ENCODE assay signal across 31 cellular contexts in the genomic region with DNA sequence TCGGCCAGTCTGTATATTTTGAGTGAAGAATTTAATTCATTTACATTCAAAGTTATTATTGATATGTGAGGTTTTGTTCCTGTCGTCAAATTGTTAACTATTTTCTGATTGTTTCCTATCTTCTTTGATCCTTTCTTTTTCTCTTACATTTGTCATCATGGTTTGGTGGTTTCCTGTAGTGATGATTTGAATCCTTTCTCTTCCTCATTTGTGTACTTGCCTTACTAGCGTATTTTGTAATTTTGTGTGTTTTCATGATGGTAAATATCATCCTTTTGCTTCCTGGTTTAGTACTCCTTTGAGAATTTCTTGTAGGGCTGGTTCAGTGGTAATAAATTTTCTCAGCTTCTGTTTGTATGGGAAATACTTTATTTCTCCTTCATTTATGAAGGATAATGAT.
"Had no signal": no experiment of that assay in that cellular context is flagged by ENCODE, and none has a peak within 500 bp of the region (broad histone marks: within the 10 kb centered on the region; RNA-seq: fewer than 3 reads in every experiment).

No MANE protein-coding gene starts in this region.

- H3K4me3 Mint-ChIP-seq: activated CD4-positive, alpha-beta memory T cell treated with anti-CD3 and anti-CD28 coated beads for 36 hours; activated CD4-positive, alpha-beta T cell treated with anti-CD3 and anti-CD28 coated beads for 36 hours; activated CD4-positive, alpha-beta T cell treated with anti-CD3 and anti-CD28 coated beads, Interleukin-2, amount 10 ng/mL, durations not matched to agents 24 days and 14 days; activated CD8-positive, alpha-beta T cell treated with anti-CD3 and anti-CD28 coated beads, Interleukin-2, amount 10 ng/mL, durations not matched to agents 7 days and 5 days; activated naive CD8-positive, alpha-beta T cell; activated T-cell treated with anti-CD3 and anti-CD28 coated beads, Interleukin-2, amount 50 U/mL, for 4 hours; activated T-helper 17 cell treated with anti-CD3 and anti-CD28 coated beads, Interleukin-2, amount 50 U/mL, for 72 hours; central memory CD8-positive, alpha-beta T cell; dendritic cell treated with granulocyte-macrophage colony-stimulating factor and Interleukin-4, amounts not matched to agents 40 ng/mL and 50 ng/mL, for 4 days; endodermal cell; T-helper 2 cell treated with Interferon-gamma antibody and Interleukin-4, amounts not matched to agents 5 μg/mL and 100 μg/mL, for 36 hours had no signal

- DNase-seq: activated CD4-positive, alpha-beta memory T cell treated with anti-CD3 and anti-CD28 coated beads for 36 hours; activated CD4-positive, alpha-beta T cell treated with anti-CD3 and anti-CD28 coated beads for 36 hours; activated CD4-positive, alpha-beta T cell treated with anti-CD3 and anti-CD28 coated beads, Interleukin-2, amount 10 ng/mL, durations not matched to agents 24 days and 14 days; activated CD4-positive, CD25-positive, alpha-beta regulatory T cell; activated CD4-positive, CD25-positive, alpha-beta regulatory T cell treated with anti-CD3 and anti-CD28 coated beads, Interleukin-2, amount 50 U/mL, for 72 hours; activated CD8-positive, alpha-beta T cell treated with anti-CD3 and anti-CD28 coated beads, Interleukin-2, amount 10 ng/mL, durations not matched to agents 7 days and 5 days; activated effector memory CD4-positive, alpha-beta T cell treated with Interleukin-2 at 50 U/mL for 16 hours; activated gamma-delta T cell treated with Interleukin-2 at 50 U/mL for 16 hours; activated naive CD4-positive, alpha-beta T cell treated with anti-CD3 and anti-CD28 coated beads, Interleukin-2, amount 50 U/mL, for 16 hours; activated naive CD4-positive, alpha-beta T cell treated with Interleukin-2 at 50 U/mL for 16 hours; activated T-cell treated with anti-CD3 and anti-CD28 coated beads, Interleukin-2, amount 50 U/mL, for 4 hours; amniotic stem cell; anterior cingulate cortex; brain microvascular endothelial cell; dorsolateral prefrontal cortex; effector memory CD4-positive, alpha-beta T cell; endodermal cell; foreskin fibroblast; head of caudate nucleus; hippocampal formation; T1000 had no signal

- FAIRE-seq: astrocyte, bronchial epithelial cell, frontal cortex had no signal

- H3K4me1 Mint-ChIP-seq: activated CD4-positive, alpha-beta T cell treated with anti-CD3 and anti-CD28 coated beads for 36 hours; activated CD4-positive, alpha-beta T cell treated with anti-CD3 and anti-CD28 coated beads, Interleukin-2, amount 10 ng/mL, durations not matched to agents 24 days and 14 days; activated T-helper 17 cell treated with anti-CD3 and anti-CD28 coated beads, Interleukin-2, amount 50 U/mL, for 72 hours; central memory CD8-positive, alpha-beta T cell had no signal

- H3K27ac Mint-ChIP-seq: activated CD4-positive, alpha-beta memory T cell treated with anti-CD3 and anti-CD28 coated beads for 36 hours; activated CD4-positive, alpha-beta T cell treated with anti-CD3 and anti-CD28 coated beads for 36 hours; activated CD4-positive, alpha-beta T cell treated with anti-CD3 and anti-CD28 coated beads, Interleukin-2, amount 10 ng/mL, durations not matched to agents 24 days and 14 days; activated CD8-positive, alpha-beta T cell treated with anti-CD3 and anti-CD28 coated beads, Interleukin-2, amount 10 ng/mL, durations not matched to agents 7 days and 5 days; activated naive CD8-positive, alpha-beta T cell; activated T-helper 17 cell treated with anti-CD3 and anti-CD28 coated beads, Interleukin-2, amount 50 U/mL, for 72 hours; dendritic cell treated with granulocyte-macrophage colony-stimulating factor and Interleukin-4, amounts not matched to agents 40 ng/mL and 50 ng/mL, for 4 days; endodermal cell; T-helper 2 cell treated with Interferon-gamma antibody and Interleukin-4, amounts not matched to agents 5 μg/mL and 100 μg/mL, for 36 hours had no signal

- H3K36me3 ChIP-seq: brain microvascular endothelial cell had no signal

- H3K27me3 ChIP-seq: brain microvascular endothelial cell, dorsolateral prefrontal cortex had no signal

- H3K27me3 Mint-ChIP-seq: activated CD4-positive, alpha-beta memory T cell treated with anti-CD3 and anti-CD28 coated beads for 36 hours; activated CD4-positive, alpha-beta T cell treated with anti-CD3 and anti-CD28 coated beads for 36 hours; activated CD4-positive, alpha-beta T cell treated with anti-CD3 and anti-CD28 coated beads, Interleukin-2, amount 10 ng/mL, durations not matched to agents 24 days and 14 days; activated naive CD8-positive, alpha-beta T cell; activated T-helper 17 cell treated with anti-CD3 and anti-CD28 coated beads, Interleukin-2, amount 50 U/mL, for 72 hours; central memory CD8-positive, alpha-beta T cell; dendritic cell treated with granulocyte-macrophage colony-stimulating factor and Interleukin-4, amounts not matched to agents 40 ng/mL and 50 ng/mL, for 4 days had no signal

- H3K27ac ChIP-seq: brain microvascular endothelial cell, coronary artery, dorsolateral prefrontal cortex had no signal

- H3K9me3 Mint-ChIP-seq: activated T-cell treated with anti-CD3 and anti-CD28 coated beads, Interleukin-2, amount 50 U/mL, for 4 hours; central memory CD8-positive, alpha-beta T cell; dendritic cell treated with granulocyte-macrophage colony-stimulating factor and Interleukin-4, amounts not matched to agents 40 ng/mL and 50 ng/mL, for 4 days had no signal

- H3K4me3 ChIP-seq: coronary artery, dorsolateral prefrontal cortex had no signal

- ATAC-seq: activated CD4-positive, alpha-beta T cell treated with anti-CD3 and anti-CD28 coated beads for 36 hours; activated CD8-positive, alpha-beta T cell treated with anti-CD3 and anti-CD28 coated beads, Interleukin-2, amount 10 ng/mL, durations not matched to agents 7 days and 5 days; activated T-cell treated with anti-CD3 and anti-CD28 coated beads, Interleukin-2, amount 50 U/mL, for 4 hours; activated T-helper 17 cell treated with anti-CD3 and anti-CD28 coated beads, Interleukin-2, amount 50 U/mL, for 72 hours; esophagus mucosa had no signal
